Comparison of ENCODE assay signal across 1 cellular context in genomic region chr11:76208829-76209670, GRCh38.
TF ChIP-seq lines count a peak whose summit lies in the region.

No MANE protein-coding gene starts in this region.

TF ChIP-seq in HEK293, 187 proteins besides CTCF, POLR2A, EP300 and RAD21 (continued from another document):
- TF ChIP-seq ZBTB26 (tag by site-specific recombination; optimal IDR thresholded peaks at IDR 0.05): peak; percentile 95
- no peak for TF ChIP-seq ZNF10 (tag by site-specific recombination; IDR thresholded peaks at IDR 0.05)
- TF ChIP-seq ZNF529 (tag by site-specific recombination; IDR thresholded peaks at IDR 0.05; ENCODE audit: insufficient replicate concordance): no peak
- no peak for TF ChIP-seq ZNF280C (tag by site-specific recombination; IDR thresholded peaks at IDR 0.05)
- TF ChIP-seq KLF1 (tag by site-specific recombination; IDR thresholded peaks at IDR 0.05): 0 out of 2 replicates have a peak, but pooled peaks have one; percentile 17
- TF ChIP-seq ZNF24 (tag by site-specific recombination; IDR thresholded peaks at IDR 0.05): 0 out of 2 replicates have a peak, but pooled peaks have one; percentile 32
- peak; percentile 73 for TF ChIP-seq ZNF692 (tag by site-specific recombination; IDR thresholded peaks at IDR 0.05)
- peak; percentile 12; the same call in 1 of the 2 replicates for TF ChIP-seq OVOL3 (tag by site-specific recombination; IDR thresholded peaks at IDR 0.05)
- peak; percentile 11; the same call in 1 of the 2 replicates for TF ChIP-seq SCRT2 (tag by site-specific recombination; IDR thresholded peaks at IDR 0.05)
- peak; percentile 88 for TF ChIP-seq ZXDB (tag by site-specific recombination; IDR thresholded peaks at IDR 0.05)
- TF ChIP-seq ZNF600 (tag by site-specific recombination; IDR thresholded peaks at IDR 0.05): no peak
- TF ChIP-seq ZNF2 (tag by site-specific recombination; IDR thresholded peaks at IDR 0.05): 0 out of 2 replicates have a peak, but pooled peaks have one; percentile 35
- TF ChIP-seq FEZF1 (tag by site-specific recombination; IDR thresholded peaks at IDR 0.05): no peak
- no peak for TF ChIP-seq SETDB1 (IDR thresholded peaks at IDR 0.05; ENCODE audit: insufficient read length, low read length)
- TF ChIP-seq ZBTB8A (tag by site-specific recombination; IDR thresholded peaks at IDR 0.05): peak; percentile 59
- TF ChIP-seq SP3 (tag by site-specific recombination; IDR thresholded peaks at IDR 0.05): 0 out of 2 replicates have a peak, but pooled peaks have one; percentile 26
- TF ChIP-seq ZNF501 (tag by site-specific recombination; IDR thresholded peaks at IDR 0.05): no peak
- 0 out of 2 replicates have a peak, but pooled peaks have one; percentile 44 for TF ChIP-seq ZBTB48 (tag by site-specific recombination; IDR thresholded peaks at IDR 0.05)
- no peak for TF ChIP-seq GFI1B (tag by site-specific recombination; IDR thresholded peaks at IDR 0.05)
- TF ChIP-seq ZNF292 (tag by site-specific recombination; IDR thresholded peaks at IDR 0.05; ENCODE audit: borderline replicate concordance, low read depth): no peak
- TF ChIP-seq ZFHX2 (tag by site-specific recombination; conservative IDR thresholded peaks at IDR 0.05): no peak
- peak; percentile 73; the same call in 1 of the 2 replicates for TF ChIP-seq ZNF394 (tag by site-specific recombination; IDR thresholded peaks at IDR 0.05; ENCODE audit: borderline replicate concordance)
- peak; percentile 62 for TF ChIP-seq ZNF341 (tag by site-specific recombination; IDR thresholded peaks at IDR 0.05; ENCODE audit: low read depth)
- peak; percentile 36; the same call in 1 of the 2 replicates for TF ChIP-seq ZNF629 (tag by site-specific recombination; IDR thresholded peaks at IDR 0.05)
- no peak for TF ChIP-seq HOXD13 (CRISPR knock-in tag; IDR thresholded peaks at IDR 0.05; ENCODE audit: borderline replicate concordance)
- TF ChIP-seq ZNF48 (tag by site-specific recombination; IDR thresholded peaks at IDR 0.05): no peak
